Comparison of ENCODE assay signal across 8 cellular contexts in the genomic region with DNA sequence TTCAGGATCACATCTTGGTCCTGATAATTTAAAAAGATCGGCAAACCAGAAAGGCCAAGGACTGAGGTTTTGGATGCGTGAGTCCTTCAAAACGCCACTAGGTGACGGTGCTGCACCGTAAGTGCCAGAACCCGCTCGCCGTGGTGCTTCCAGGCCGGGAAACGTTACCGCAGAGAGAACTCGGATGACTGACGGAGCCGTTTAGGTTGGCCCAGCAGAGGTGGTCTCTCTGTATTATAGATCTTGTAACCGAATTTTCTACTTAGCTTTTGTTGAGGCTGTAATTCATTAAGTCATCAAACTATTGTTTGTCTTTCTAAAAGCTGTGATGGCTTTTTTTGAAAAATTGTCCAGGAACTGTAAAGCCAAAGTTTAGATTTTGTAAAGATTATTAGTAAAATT. TPM values are rescaled to one million over a fixed set of nuclear protein-coding genes. Genes with fewer than 3 reads are reported as not detected.
A peak's percentile ranks its signal among the peaks of the same experiment; 100 is the strongest.
DNase-seq lines count a peak whose midpoint lies in the region; ATAC-seq, FAIRE-seq and TF ChIP-seq lines count a peak whose summit lies in the region.

No MANE protein-coding gene starts in this region.

- peak; percentile 70 for FAIRE-seq in A204.1 (lab: Jason Lieb, UNC)

- 1% methylated on average over 15 of the region's 15 CpGs for WGBS in lower leg skin, 2 donors

- DNase-seq in NCI-H524 (lab: John Stamatoyannopoulos, UW) (peak; percentile 63 to 69), coronary artery (ENCODE audit: low spot score) (no peak), lower leg skin (ENCODE audit: low spot score in 2 of 2) (peak; percentile 55 to 90)
- DNase-seq in activated CD4-positive, alpha-beta T cell treated with anti-CD3 and anti-CD28 coated beads for 48 hours = peak; percentile 78
- DNase-seq in stimulated activated CD8-positive, alpha-beta memory T cell treated with anti-CD3 and anti-CD28 coated beads, Interleukin-12 subunit alpha, Interleukin-12 subunit beta, amount 100 ng/mL, for 1 hour (ENCODE audit: low read depth) = peak; percentile 33

- intact Hi-C loops in lower leg skin (cut with DNase I; ENCODE audit: low total_unique reads) = no loop called here

- no peak overlapping the region for H3K27ac ChIP-seq in coronary artery

- TF ChIP-seq CTCF in coronary artery (IDR thresholded peaks at IDR 0.05) = peak; percentile 95
- TF ChIP-seq CTCF in lower leg skin (IDR thresholded peaks at IDR 0.05) = peak in 1 of 3 donors; percentile 63

- H3K4me3 ChIP-seq in coronary artery (no peak overlapping the region), lower leg skin (ENCODE audit: low read depth, poor library complexity, severe bottlenecking) (no peak overlapping the region)

- no peak for TF ChIP-seq POLR2A in lower leg skin (IDR thresholded peaks at IDR 0.05)

- ATAC-seq in GM18502 (IDR thresholded peaks at IDR 0.05; ENCODE audit: poor library complexity, unreplicated experiment) = peak; percentile 96
- peak; percentile 82 for ATAC-seq in HG03139 (IDR thresholded peaks at IDR 0.05; ENCODE audit: unreplicated experiment)

RNA-seq across cellular contexts. Expression of a gene that starts 39.8 kb away (rescaled TPM):
- under 1 TPM in 1 of 4 donors, not detected in 3; 0.12 TPM for total RNA-seq in lower leg skin

RNA-seq across cellular contexts. Expression of a gene that starts 52.8 kb away (rescaled TPM):
- 100 to 1,000 TPM in 1 of 4 donors, 10 to 100 TPM in 3; 62.3 to 133 (median 90.0) TPM for total RNA-seq in lower leg skin
